In genomic region chr6:108294787-108295625, GRCh38 we compare ENCODE assay signal across 8 cellular contexts. TPM values are rescaled to one million over a fixed set of nuclear protein-coding genes. Genes with fewer than 3 reads are reported as not detected.
DNase-seq lines count a peak whose midpoint lies in the region; ATAC-seq lines count a peak whose summit lies in the region.

TSS of gene AFG1L (plus strand) at chr6:108295054. CDS start at chr6:108295080, 26 bp downstream.

- H3K9ac ChIP-seq in HUES6 (ENCODE audit: low read length) = peak within 1 kb of the TSS; percentile 89
- H3K9ac ChIP-seq in mucosa of stomach (ENCODE audit: low read length) = peak within 1 kb of the TSS; percentile 99

- H3K27ac Mint-ChIP-seq in activated T-cell treated with anti-CD3 and anti-CD28 coated beads, Interleukin-2, amount 50 U/mL, for 24 hours = peak within 1 kb of the TSS; percentile 100

- H3K27me3 Mint-ChIP-seq in activated T-cell treated with anti-CD3 and anti-CD28 coated beads, Interleukin-2, amount 50 U/mL, for 24 hours = no peaks in the 10 kb centered on the region

- H3K4me1 ChIP-seq in HUES6 (ENCODE audit: control insufficient read depth, insufficient read depth, low read length) = no peaks in the 10 kb centered on the region; the same call in 1 of the 2 replicates
- H3K4me1 ChIP-seq in esophagus (ENCODE audit: control insufficient read depth in 2 of 2, insufficient read depth in 2 of 2, low read length in 1 of 2) = no peaks in the 10 kb centered on the region
- peaks cover 13% of the 10 kb centered on the region for H3K4me1 ChIP-seq in mucosa of stomach (ENCODE audit: control insufficient read depth, insufficient read depth, low read length)

- WGBS in esophagus, 2 donors = 1% methylated on average over 40 of the region's 40 CpGs

- peaks cover 11% of the 10 kb centered on the region for H3K36me3 Mint-ChIP-seq in activated T-cell treated with anti-CD3 and anti-CD28 coated beads, Interleukin-2, amount 50 U/mL, for 24 hours (ENCODE audit: low read depth)

- H3K27me3 ChIP-seq in HUES6 (ENCODE audit: control insufficient read depth, insufficient read depth, low read length) = no peaks in the 10 kb centered on the region
- no peaks in the 10 kb centered on the region for H3K27me3 ChIP-seq in esophagus (ENCODE audit: control insufficient read depth in 1 of 2, insufficient read depth in 2 of 2, low read length in 2 of 2)
- H3K27me3 ChIP-seq in mucosa of stomach (ENCODE audit: control insufficient read depth, insufficient read depth, low read length) = no peaks in the 10 kb centered on the region

- H3K9me3 Mint-ChIP-seq in activated T-cell treated with anti-CD3 and anti-CD28 coated beads, Interleukin-2, amount 50 U/mL, for 24 hours = no peaks in the 10 kb centered on the region

- peak; percentile 82 for ATAC-seq in GM21447 (IDR thresholded peaks at IDR 0.05; ENCODE audit: unreplicated experiment)

- H3K4me3 Mint-ChIP-seq in activated T-cell treated with anti-CD3 and anti-CD28 coated beads, Interleukin-2, amount 50 U/mL, for 24 hours = peak within 1 kb of the TSS; percentile 93

- peak; percentile 88 for DNase-seq in DMS 273 treated with DMSO at 0.1 percent for 48 hours (lab: John Stamatoyannopoulos, UW)
- DNase-seq in OCI-M2 (lab: John Stamatoyannopoulos, UW; ENCODE audit: unreplicated experiment) = peak; percentile 89
- peak; percentile 94 for DNase-seq in activated T-cell treated with anti-CD3 and anti-CD28 coated beads, Interleukin-2, amount 50 U/mL, for 24 hours
- DNase-seq in stimulated activated CD8-positive, alpha-beta memory T cell treated with anti-CD3 and anti-CD28 coated beads, Interleukin-4, amount 100 ng/mL, for 48 hours = peak; percentile 92

- H3K4me3 ChIP-seq in HUES6 (ENCODE audit: low read depth, low read length) (peak within 1 kb of the TSS; percentile 89), esophagus (ENCODE audit: low read depth in 1 of 2, low read length in 2 of 2) (peak within 1 kb of the TSS; percentile 78 to 92), mucosa of stomach (ENCODE audit: low read length) (peak within 1 kb of the TSS; percentile 99)

- peaks cover 22% of the 10 kb centered on the region for H3K4me1 Mint-ChIP-seq in activated T-cell treated with anti-CD3 and anti-CD28 coated beads, Interleukin-2, amount 50 U/mL, for 24 hours (ENCODE audit: low read depth)

- H3K27ac ChIP-seq in HUES6 (ENCODE audit: low read depth, low read length) (peak within 1 kb of the TSS; percentile 84), esophagus (ENCODE audit: low read depth in 2 of 2, low read length in 1 of 2) (peak within 1 kb of the TSS; percentile 93 to 98)

- H3K36me3 ChIP-seq in HUES6 (ENCODE audit: control insufficient read depth, insufficient read depth, low read length) (no peaks in the 10 kb centered on the region), esophagus (ENCODE audit: control insufficient read depth in 2 of 2, insufficient read depth in 2 of 2, low read length in 1 of 2) (no peaks in the 10 kb centered on the region), mucosa of stomach (ENCODE audit: control insufficient read depth, insufficient read depth, low read length) (no peaks in the 10 kb centered on the region)

- H3K9me3 ChIP-seq in HUES6 (ENCODE audit: control insufficient read depth, insufficient read depth, low read depth, low read length) (no peaks in the 10 kb centered on the region), esophagus (ENCODE audit: control insufficient read depth in 2 of 2, insufficient read depth in 1 of 2, low read depth in 1 of 2, low read length in 1 of 2) (no peaks in the 10 kb centered on the region), mucosa of stomach (ENCODE audit: control insufficient read depth, low read length) (no peaks in the 10 kb centered on the region)

RNA-seq across cellular contexts. Expression of gene AFG1L, which starts in this region (rescaled TPM):
- 1 to 10 TPM; 1.8 to 2.0 TPM for polyA plus RNA-seq in esophagus

Comparison
In these comparisons a context has a peak if more than half of its experiments do, and no peak if none do; other contexts are left out.
1. Peak in every context shown above with its lines: DNase-seq, ATAC-seq, H3K4me3 ChIP-seq and H3K27ac ChIP-seq.